ENCODE assay signal across 8 cellular contexts in genomic region chr10:46028584-46029570, GRCh38. TPM values are rescaled to one million over a fixed set of nuclear protein-coding genes. Genes with fewer than 3 reads are reported as not detected.
DNase-seq lines count a peak whose midpoint lies in the region; ATAC-seq, FAIRE-seq and TF ChIP-seq lines count a peak whose summit lies in the region.

No MANE protein-coding gene starts in this region.

- no peak for TF ChIP-seq POLR2A in GM18505 (IDR thresholded peaks at IDR 0.05; ENCODE audit: borderline replicate concordance, extremely low read depth, insufficient read depth, insufficient read length)
- no peak for TF ChIP-seq POLR2A in spleen (IDR thresholded peaks at IDR 0.05)

- no peak for FAIRE-seq in astrocyte (lab: Jason Lieb, UNC)

- DNase-seq in NOMO-1 treated with dmso at 0.1 percent for 144 hours (lab: John Stamatoyannopoulos, UW; ENCODE audit: unreplicated experiment) (peak; percentile 50), astrocyte (ENCODE audit: low read depth) (peak; percentile 70), iPS-NIHi7 (ENCODE audit: extremely low spot score) (peak; percentile 34), spleen (no peak)
- no peak for DNase-seq in activated CD8-positive, alpha-beta memory T cell treated with anti-CD3 and anti-CD28 coated beads, Interleukin-2, amount 50 U/mL, for 4 hours

- peaks cover 59% of the 10 kb centered on the region for H4K20me1 ChIP-seq in astrocyte (ENCODE audit: insufficient read depth, low read length)

- H3K4me1 Mint-ChIP-seq in astrocyte (ENCODE audit: low read depth, unreplicated experiment), result peaks cover 50% of the 10 kb centered on the region

- H3K4me1 ChIP-seq in astrocyte (ENCODE audit: insufficient read depth, low read length) (peaks cover 30% of the 10 kb centered on the region), spleen (peaks cover 38 to 71% (median 65%) of the 10 kb centered on the region in 6 donors)

- peak; percentile 84 for TF ChIP-seq CTCF in C4-2B (conservative IDR thresholded peaks at IDR 0.05)
- TF ChIP-seq CTCF in astrocyte (IDR thresholded peaks at IDR 0.05; ENCODE audit: insufficient read depth, low read depth, low read length), result peak; percentile 68
- TF ChIP-seq CTCF in spleen (IDR thresholded peaks at IDR 0.05 in 8 of 11, conservative IDR thresholded peaks at IDR 0.05 in 3 of 11), result peak in 10 of 11 experiments; percentile 15 to 72 (median 59)

- H3K27ac ChIP-seq in C4-2B, result no peak overlapping the region; the same call in 1 of the 2 replicates
- H3K27ac ChIP-seq in astrocyte (ENCODE audit: low read depth, low read length), result peak overlapping the region; percentile 93
- peak overlapping the region in 7 of 8 donors; percentile 89 to 97 (median 95) for H3K27ac ChIP-seq in spleen

- H3K36me3 Mint-ChIP-seq in astrocyte (ENCODE audit: low read depth, unreplicated experiment), result peaks cover 2% of the 10 kb centered on the region

- H2AFZ ChIP-seq in astrocyte (ENCODE audit: low read depth, low read length), result no peak overlapping the region

- no peaks in the 10 kb centered on the region for H3K27me3 Mint-ChIP-seq in astrocyte (ENCODE audit: low read depth, unreplicated experiment)

- peak overlapping the region; percentile 82 for H3K4me3 ChIP-seq in astrocyte (ENCODE audit: insufficient read depth, low read depth, low read length)
- peak overlapping the region in 7 of 8 donors; percentile 58 to 84 (median 79) for H3K4me3 ChIP-seq in spleen

- peaks cover 66% of the 10 kb centered on the region for H3K79me2 ChIP-seq in astrocyte (ENCODE audit: insufficient read depth, low read length)

- intact Hi-C loops in spleen (cut with DNase I; ENCODE audit: low total_unique reads), result no loop called here

- no peaks in the 10 kb centered on the region for H3K9me3 Mint-ChIP-seq in astrocyte (ENCODE audit: unreplicated experiment)

- H3K9me3 ChIP-seq in astrocyte (ENCODE audit: insufficient read depth, low read depth, low read length) (no peaks in the 10 kb centered on the region), spleen (no peaks in the 10 kb centered on the region)

- ATAC-seq in GM18505 (IDR thresholded peaks at IDR 0.05; ENCODE audit: unreplicated experiment) (peak; percentile 36), HG03432 (IDR thresholded peaks at IDR 0.05; ENCODE audit: unreplicated experiment) (peak; percentile 38)

- H3K36me3 ChIP-seq in astrocyte (ENCODE audit: insufficient read depth, low read length) (no peaks in the 10 kb centered on the region), spleen (peaks cover 0 to 17% (median 0%) of the 10 kb centered on the region in 6 donors)

- H3K27me3 ChIP-seq in astrocyte (ENCODE audit: insufficient read depth, low read length) (no peaks in the 10 kb centered on the region), spleen (replicated peaks in 1 of 7) (no peaks in the 10 kb centered on the region)

- peak overlapping the region; percentile 3 for H3K27ac Mint-ChIP-seq in astrocyte (ENCODE audit: unreplicated experiment)

- peak overlapping the region; percentile 97 for H3K9ac ChIP-seq in astrocyte (ENCODE audit: low read length)

- H3K4me2 ChIP-seq in astrocyte (ENCODE audit: low read length), result peak overlapping the region; percentile 90

- peak overlapping the region; percentile 99 for H3K4me3 Mint-ChIP-seq in astrocyte (ENCODE audit: unreplicated experiment)

- WGBS in spleen, 5 donors, result 17 to 24% (median 21%) methylated on average over 7 of the region's 7 CpGs

RNA-seq across cellular contexts. Expression of gene NCOA4, which starts 1.5 kb away (rescaled TPM):
- total RNA-seq in astrocyte (116 and 120 TPM in 2 replicates), spleen (100 to 1,000 TPM; 196 to 352 (median 292) TPM)
- 10 to 100 TPM; 39.3 to 91.2 (median 63.6) TPM for polyA plus RNA-seq in spleen

RNA-seq across cellular contexts. Expression of gene MSMB, which starts 17.2 kb away (rescaled TPM):
- not detected in 2 replicates for total RNA-seq in astrocyte
- total RNA-seq in spleen, result not detected
- not detected for polyA plus RNA-seq in spleen

RNA-seq across cellular contexts. Expression of gene TIMM23, which starts 56.6 kb away (rescaled TPM):
- total RNA-seq in astrocyte, result 90.9 and 93.2 TPM in 2 replicates
- 10 to 100 TPM; 29.9 to 56.2 (median 35.0) TPM for total RNA-seq in spleen
- polyA plus RNA-seq in spleen, result 10 to 100 TPM; 38.5 to 49.6 (median 47.7) TPM

Comparison
In these comparisons a context has a peak if more than half of its experiments do, and no peak if none do; other contexts are left out.
1. DNase-seq: peak in NOMO-1 treated with dmso at 0.1 percent for 144 hours (single experiment), astrocyte (single experiment) and iPS-NIHi7 (single experiment); none in spleen (single experiment) and activated CD8-positive, alpha-beta memory T cell treated with anti-CD3 and anti-CD28 coated beads, Interleukin-2, amount 50 U/mL, for 4 hours (single experiment).
2. Peak in every context shown above with its lines, with median percentiles within 50 percentile points of each other: CTCF ChIP-seq.